26 cellular contexts compared by ENCODE assay signal in genomic region chr4:119648398-119648797, GRCh38.
"Had no signal": no experiment of that assay in that cellular context is flagged by ENCODE, and none has a peak within 500 bp of the region (broad histone marks: within the 10 kb centered on the region; RNA-seq: fewer than 3 reads in every experiment).

No MANE protein-coding gene starts in this region.

- H3K27ac Mint-ChIP-seq: mesothelial cell of epicardium; naive B cell; natural killer cell; progenitor cell of endocrine pancreas; stimulated activated effector memory CD8-positive, alpha-beta T cell treated with anti-CD3 and anti-CD28 coated beads, Interleukin-12 subunit alpha, Interleukin-12 subunit beta, amount 100 ng/mL, for 72 hours; stimulated activated naive CD8-positive, alpha-beta T cell treated with anti-CD3 and anti-CD28 coated beads, Interleukin-15, Interleukin-2, amounts not matched to agents 100 ng/mL and 50 ng/mL, for 24 hours had no signal

- H3K27ac ChIP-seq: left lung, ovary, right atrium auricular region, skin epidermis, suprapubic skin, thoracic aorta, tibial artery, upper lobe of right lung had no signal

- H3K36me3 Mint-ChIP-seq: mesothelial cell of epicardium; naive B cell; natural killer cell; stimulated activated effector memory CD8-positive, alpha-beta T cell treated with anti-CD3 and anti-CD28 coated beads, Interleukin-12 subunit alpha, Interleukin-12 subunit beta, amount 100 ng/mL, for 72 hours had no signal

- H3K9me3 Mint-ChIP-seq: naive B cell; natural killer cell; stimulated activated effector memory CD8-positive, alpha-beta T cell treated with anti-CD3 and anti-CD28 coated beads, Interleukin-12 subunit alpha, Interleukin-12 subunit beta, amount 100 ng/mL, for 72 hours; stimulated activated naive CD8-positive, alpha-beta T cell treated with anti-CD3 and anti-CD28 coated beads, Interleukin-15, Interleukin-2, amounts not matched to agents 100 ng/mL and 50 ng/mL, for 24 hours had no signal

- ATAC-seq: left cardiac atrium; left lung; natural killer cell; sciatic nerve; stimulated activated effector memory CD8-positive, alpha-beta T cell treated with anti-CD3 and anti-CD28 coated beads, Interleukin-12 subunit alpha, Interleukin-12 subunit beta, amount 100 ng/mL, for 72 hours; upper lobe of right lung had no signal

- H3K4me1 ChIP-seq: left lung, right atrium auricular region, suprapubic skin, upper lobe of right lung had no signal

- H3K9me3 ChIP-seq: left lung, ovary, right atrium auricular region, suprapubic skin, thoracic aorta, tibial artery, upper lobe of right lung had no signal

- H3K27me3 ChIP-seq: left lung, ovary, right atrium auricular region, suprapubic skin, tibial artery, upper lobe of right lung had no signal

- H3K4me3 ChIP-seq: left lung, lung, ovary, right atrium auricular region, skin epidermis, suprapubic skin, thoracic aorta, tibial artery, upper lobe of right lung had no signal

- H3K27me3 Mint-ChIP-seq: progenitor cell of endocrine pancreas had no signal

- H3K4me1 Mint-ChIP-seq: mesothelial cell of epicardium; natural killer cell; stimulated activated effector memory CD8-positive, alpha-beta T cell treated with anti-CD3 and anti-CD28 coated beads, Interleukin-12 subunit alpha, Interleukin-12 subunit beta, amount 100 ng/mL, for 72 hours had no signal

- FAIRE-seq: urothelium cell line had no signal

- DNase-seq: hippocampal formation; kidney glomerular epithelial cell; left cardiac atrium; left lung; mesendoderm; naive B cell; natural killer cell; ovary; stimulated activated CD4-positive, alpha-beta T cell treated with anti-CD3 and anti-CD28 coated beads, Interleukin-12 subunit alpha, Interleukin-12 subunit beta, amount 100 ng/mL, for 4 hours; stimulated activated CD4-positive, alpha-beta T cell treated with anti-CD3 and anti-CD28 coated beads, Interleukin-15, amount 100 ng/mL, for 24 hours; stimulated activated CD4-positive, alpha-beta T cell treated with anti-CD3 and anti-CD28 coated beads, Interleukin-2, amount 100 ng/mL, for 24 hours; stimulated activated CD4-positive, alpha-beta T cell treated with anti-CD3 and anti-CD28 coated beads, Interleukin-4, amount 100 ng/mL, for 24 hours; stimulated activated naive CD4-positive, alpha-beta T cell; tibial artery; upper lobe of right lung had no signal

- H3K4me3 Mint-ChIP-seq: mesothelial cell of epicardium; naive B cell; natural killer cell; stimulated activated effector memory CD8-positive, alpha-beta T cell treated with anti-CD3 and anti-CD28 coated beads, Interleukin-12 subunit alpha, Interleukin-12 subunit beta, amount 100 ng/mL, for 72 hours; stimulated activated naive CD8-positive, alpha-beta T cell treated with anti-CD3 and anti-CD28 coated beads, Interleukin-15, Interleukin-2, amounts not matched to agents 100 ng/mL and 50 ng/mL, for 24 hours had no signal

- H3K36me3 ChIP-seq: left lung, ovary, right atrium auricular region, suprapubic skin, thoracic aorta, tibial artery, upper lobe of right lung had no signal
